Comparison of ENCODE assay signal across 18 cellular contexts in the genomic region with DNA sequence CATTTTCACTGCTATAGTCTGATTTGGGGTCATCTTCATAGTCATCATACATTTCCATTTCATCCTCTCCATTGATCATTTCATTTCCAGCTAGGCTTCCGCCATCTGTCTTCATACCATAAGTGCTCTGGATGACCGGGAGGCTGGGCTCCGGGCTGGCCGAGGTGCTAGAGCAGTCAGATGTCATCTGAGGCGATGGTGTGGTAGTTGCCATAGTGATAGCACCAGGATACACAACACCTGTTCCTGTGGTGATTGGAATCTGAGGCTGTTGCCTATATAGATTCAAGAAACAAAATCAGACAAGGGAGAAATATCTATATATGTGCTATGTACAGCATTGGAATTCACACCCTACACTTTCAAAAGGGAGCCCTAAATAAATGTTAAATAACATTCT.
"Had no signal": no experiment of that assay in that cellular context is flagged by ENCODE, and none has a peak within 500 bp of the region (broad histone marks: within the 10 kb centered on the region; RNA-seq: fewer than 3 reads in every experiment).

No MANE protein-coding gene starts in this region.

- H3K36me3 Mint-ChIP-seq: activated CD4-positive, alpha-beta memory T cell treated with anti-CD3 and anti-CD28 coated beads for 36 hours; activated naive CD8-positive, alpha-beta T cell; immature natural killer cell; memory B cell; stimulated activated naive B cell treated with anti-CD40 and anti-IgM and Interleukin-4, amounts not matched to agents 10 μg/mL and 1 μg/mL and 100 μg/mL, for 72 hours had no signal

- H3K4me3 Mint-ChIP-seq: activated CD4-positive, alpha-beta memory T cell treated with anti-CD3 and anti-CD28 coated beads for 36 hours; activated naive CD8-positive, alpha-beta T cell; immature natural killer cell; memory B cell; nephron progenitor cell; stimulated activated naive B cell treated with anti-CD40 and anti-IgM and Interleukin-4, amounts not matched to agents 10 μg/mL and 1 μg/mL and 100 μg/mL, for 72 hours; T-helper 2 cell treated with Interferon-gamma antibody and Interleukin-4, amounts not matched to agents 5 μg/mL and 100 μg/mL, for 36 hours had no signal

- H3K4me3 ChIP-seq: spleen, tibial nerve had no signal

- H3K9me3 ChIP-seq: spleen, tibial nerve had no signal

- H3K27ac Mint-ChIP-seq: activated CD4-positive, alpha-beta memory T cell treated with anti-CD3 and anti-CD28 coated beads for 36 hours; activated naive CD8-positive, alpha-beta T cell; immature natural killer cell; memory B cell; nephron progenitor cell; stimulated activated naive B cell treated with anti-CD40 and anti-IgM and Interleukin-4, amounts not matched to agents 10 μg/mL and 1 μg/mL and 100 μg/mL, for 72 hours; T-helper 2 cell treated with Interferon-gamma antibody and Interleukin-4, amounts not matched to agents 5 μg/mL and 100 μg/mL, for 36 hours had no signal

- ATAC-seq: left lobe of liver; sciatic nerve; stimulated activated naive B cell treated with anti-CD40 and anti-IgM and Interleukin-4, amounts not matched to agents 10 μg/mL and 1 μg/mL and 100 μg/mL, for 72 hours had no signal

- H3K27me3 ChIP-seq: brain microvascular endothelial cell, spleen, tibial nerve had no signal

- H3K36me3 ChIP-seq: brain microvascular endothelial cell, spleen had no signal

- H3K4me1 Mint-ChIP-seq: immature natural killer cell; memory B cell; stimulated activated naive B cell treated with anti-CD40 and anti-IgM and Interleukin-4, amounts not matched to agents 10 μg/mL and 1 μg/mL and 100 μg/mL, for 72 hours had no signal

- H3K9me3 Mint-ChIP-seq: activated CD4-positive, alpha-beta memory T cell treated with anti-CD3 and anti-CD28 coated beads for 36 hours; memory B cell; nephron progenitor cell; stimulated activated naive B cell treated with anti-CD40 and anti-IgM and Interleukin-4, amounts not matched to agents 10 μg/mL and 1 μg/mL and 100 μg/mL, for 72 hours; T-helper 2 cell treated with Interferon-gamma antibody and Interleukin-4, amounts not matched to agents 5 μg/mL and 100 μg/mL, for 36 hours had no signal

- DNase-seq: activated CD4-positive, alpha-beta memory T cell treated with anti-CD3 and anti-CD28 coated beads for 36 hours; activated gamma-delta T cell; activated T-cell treated with anti-CD3 and anti-CD28 coated beads, Interleukin-2, amount 50 U/mL, for 48 hours; brain microvascular endothelial cell; cerebellar nuclear complex; dermis blood vessel endothelial cell; erythroblast; immature natural killer cell; nephron progenitor cell; spleen; stimulated activated CD4-positive, alpha-beta T cell treated with anti-CD3 and anti-CD28 coated beads, Interleukin-1b, Interleukin-23, amount 100 ng/mL, for 48 hours; stimulated activated naive B cell treated with anti-CD40 and anti-IgM and Interleukin-4, amounts not matched to agents 10 μg/mL and 1 μg/mL and 100 μg/mL, for 72 hours had no signal

- H3K27ac ChIP-seq: brain microvascular endothelial cell, spleen, tibial nerve had no signal

- H3K27me3 Mint-ChIP-seq: activated CD4-positive, alpha-beta memory T cell treated with anti-CD3 and anti-CD28 coated beads for 36 hours; activated naive CD8-positive, alpha-beta T cell; memory B cell; stimulated activated naive B cell treated with anti-CD40 and anti-IgM and Interleukin-4, amounts not matched to agents 10 μg/mL and 1 μg/mL and 100 μg/mL, for 72 hours had no signal
